17 cellular contexts compared by ENCODE assay signal in genomic region chr1:104387716-104388508, GRCh38.
A peak's percentile ranks its signal among the peaks of the same experiment; 100 is the strongest.
DNase-seq lines count a peak whose midpoint lies in the region; ATAC-seq and TF ChIP-seq lines count a peak whose summit lies in the region.
"Had no signal": no experiment of that assay in that cellular context is flagged by ENCODE, and none has a peak within 500 bp of the region (broad histone marks: within the 10 kb centered on the region; RNA-seq: fewer than 3 reads in every experiment).

No MANE protein-coding gene starts in this region.

- no peak for TF ChIP-seq CTCF in stomach (IDR thresholded peaks at IDR 0.05)

- no peaks in the 10 kb centered on the region for H3K4me1 ChIP-seq in stomach
- H3K4me1 ChIP-seq: Caco-2 had no signal

- no peak for TF ChIP-seq EP300 in stomach (IDR thresholded peaks at IDR 0.05)

- peak; percentile 77 for DNase-seq in SIG-M5 treated with dmso at 0.1 percent for 504 hours (lab: John Stamatoyannopoulos, UW; ENCODE audit: unreplicated experiment)
- DNase-seq in stomach: no peak
- DNase-seq in NCI-H187 (lab: John Stamatoyannopoulos, UW): no peak
- no peak for DNase-seq in LoVo (ENCODE audit: low spot score)
- no peak for DNase-seq in UCSD-AML1 (lab: John Stamatoyannopoulos, UW; ENCODE audit: unreplicated experiment)
- DNase-seq: activated CD8-positive, alpha-beta T cell treated with anti-CD3 and anti-CD28 coated beads for 36 hours; activated effector memory CD4-positive, alpha-beta T cell treated with anti-CD3 and anti-CD28 coated beads, Interleukin-2, amount 50 U/mL, for 16 hours; Caco-2; cortex of kidney; head of caudate nucleus; NCI-H187 treated with DMSO at 0.1 percent for 48 hours; NCI-H524 treated with DMSO at 0.1 percent for 48 hours; stimulated activated naive CD8-positive, alpha-beta T cell treated with anti-CD3 and anti-CD28 coated beads, Interleukin-15, amount 100 ng/mL, for 72 hours had no signal

- no peaks in the 10 kb centered on the region for H3K36me3 ChIP-seq in stomach

- H3K4me3 ChIP-seq in stomach: no peak overlapping the region

- no peak overlapping the region for H3K27ac ChIP-seq in stomach

- no peak for TF ChIP-seq POLR2A in stomach (IDR thresholded peaks at IDR 0.05)

- WGBS in stomach, 5 donors: 70 to 75% (median 74%) methylated on average over 5 of the region's 5 CpGs

- intact Hi-C loops in stomach (cut with DNase I; ENCODE audit: low total_unique reads): no loop called here

- no peaks in the 10 kb centered on the region for H3K27me3 ChIP-seq in stomach

- peak; percentile 68 for ATAC-seq in GM18870 (IDR thresholded peaks at IDR 0.05; ENCODE audit: unreplicated experiment)
- ATAC-seq in HG02763 (IDR thresholded peaks at IDR 0.05; ENCODE audit: unreplicated experiment): peak; percentile 58
- peak; percentile 35 for ATAC-seq in HG03565 (IDR thresholded peaks at IDR 0.05; ENCODE audit: unreplicated experiment)
- ATAC-seq: activated CD8-positive, alpha-beta T cell treated with anti-CD3 and anti-CD28 coated beads for 36 hours; Right ventricle myocardium inferior; stimulated activated naive CD8-positive, alpha-beta T cell treated with anti-CD3 and anti-CD28 coated beads, Interleukin-15, amount 100 ng/mL, for 72 hours had no signal

- peaks cover 0 to 23% (median 4%) of the 10 kb centered on the region in 4 donors for H3K9me3 ChIP-seq in stomach
- H3K9me3 ChIP-seq: Caco-2 had no signal
